ENCODE assay signal across 17 cellular contexts in genomic region chr12:123143753-123144461, GRCh38. TPM values are rescaled to one million over a fixed set of nuclear protein-coding genes. Genes with fewer than 3 reads are reported as not detected.
A peak's percentile ranks its signal among the peaks of the same experiment; 100 is the strongest.
DNase-seq lines count a peak whose midpoint lies in the region; ATAC-seq, FAIRE-seq and TF ChIP-seq lines count a peak whose summit lies in the region.
"Had no signal": no experiment of that assay in that cellular context is flagged by ENCODE, and none has a peak within 500 bp of the region (broad histone marks: within the 10 kb centered on the region; RNA-seq: fewer than 3 reads in every experiment).

No MANE protein-coding gene starts in this region.

- no peak for ATAC-seq in CD4-positive, CD25-positive, alpha-beta regulatory T cell (ENCODE audit: low read depth in 2 of 2)
- ATAC-seq in T-cell (replicated peaks in 1 of 4) = no peak
- no peak for ATAC-seq in left lobe of liver
- ATAC-seq in stimulated activated naive B cell treated with anti-CD40 and anti-IgM and Interleukin-4, amounts not matched to agents 10 μg/mL and 1 μg/mL and 100 μg/mL, for 72 hours (replicated peaks) = no peak
- ATAC-seq in HG03196 (IDR thresholded peaks at IDR 0.05; ENCODE audit: unreplicated experiment) = no peak
- ATAC-seq: activated CD4-positive, alpha-beta T cell treated with anti-CD3 and anti-CD28 coated beads for 36 hours had no signal

- H3K36me3 Mint-ChIP-seq in CD4-positive, CD25-positive, alpha-beta regulatory T cell = peaks cover 8% of the 10 kb centered on the region
- no peaks in the 10 kb centered on the region for H3K36me3 Mint-ChIP-seq in T-cell
- H3K36me3 Mint-ChIP-seq in stimulated activated naive B cell treated with anti-CD40 and anti-IgM and Interleukin-4, amounts not matched to agents 10 μg/mL and 1 μg/mL and 100 μg/mL, for 72 hours = peaks cover 3 to 4% of the 10 kb centered on the region in 2 donors

- no peak for FAIRE-seq in GM19239 (lab: Jason Lieb, UNC)
- FAIRE-seq: endometrium, GM12891, H1 had no signal

- POLR2A ChIA-PET in T-cell (lab: Charles Lee) = no interaction called here

- peak overlapping the region; percentile 20 to 80 (median 75) for H3K27ac Mint-ChIP-seq in CD4-positive, CD25-positive, alpha-beta regulatory T cell
- H3K27ac Mint-ChIP-seq in T-cell = peak overlapping the region; percentile 9 to 24
- peak overlapping the region; percentile 88 for H3K27ac Mint-ChIP-seq in stimulated activated naive B cell treated with anti-CD40 and anti-IgM and Interleukin-4, amounts not matched to agents 10 μg/mL and 1 μg/mL and 100 μg/mL, for 72 hours
- H3K27ac Mint-ChIP-seq: activated CD4-positive, alpha-beta T cell treated with anti-CD3 and anti-CD28 coated beads for 36 hours; activated T-helper 1 cell treated with anti-CD3 and anti-CD28 coated beads, Interleukin-12 subunit alpha, Interleukin-12 subunit beta, Interleukin-2, Interleukin-4 antibody, amounts not matched to agents 30 ng/mL and 10 ng/mL and 1 ng/mL, durations not matched to agents 14 hours and 24 hours and 36 hours had no signal

- H3K27ac ChIP-seq in CD4-positive, CD25-positive, alpha-beta regulatory T cell (ENCODE audit: insufficient read depth, low read length, poor library complexity, severe bottlenecking) = no peak overlapping the region
- H3K27ac ChIP-seq: brain microvascular endothelial cell had no signal

- no peaks in the 10 kb centered on the region for H3K27me3 Mint-ChIP-seq in CD4-positive, CD25-positive, alpha-beta regulatory T cell
- H3K27me3 Mint-ChIP-seq in T-cell = no peaks in the 10 kb centered on the region
- H3K27me3 Mint-ChIP-seq in stimulated activated naive B cell treated with anti-CD40 and anti-IgM and Interleukin-4, amounts not matched to agents 10 μg/mL and 1 μg/mL and 100 μg/mL, for 72 hours = no peaks in the 10 kb centered on the region
- H3K27me3 Mint-ChIP-seq: activated CD4-positive, alpha-beta T cell treated with anti-CD3 and anti-CD28 coated beads for 36 hours had no signal

- in situ Hi-C loops in GM13976 (cut with MboI; ENCODE audit: low sequenced_read_pairs, unreplicated experiment) = no loop called here

- peaks cover 26 to 89% (median 63%) of the 10 kb centered on the region in 4 donors for H3K4me1 Mint-ChIP-seq in CD4-positive, CD25-positive, alpha-beta regulatory T cell
- peaks cover 50 to 70% (median 57%) of the 10 kb centered on the region in 3 donors for H3K4me1 Mint-ChIP-seq in T-cell
- H3K4me1 Mint-ChIP-seq in stimulated activated naive B cell treated with anti-CD40 and anti-IgM and Interleukin-4, amounts not matched to agents 10 μg/mL and 1 μg/mL and 100 μg/mL, for 72 hours = peaks cover 47 to 83% of the 10 kb centered on the region in 2 donors

- no peak for DNase-seq in CD4-positive, CD25-positive, alpha-beta regulatory T cell
- DNase-seq in T-cell (no peak), left lobe of liver (ENCODE audit: low spot score) (peak; percentile 28), NCI-H128 (lab: John Stamatoyannopoulos, UW; ENCODE audit: unreplicated experiment) (no peak), GM19239 (ENCODE audit: insufficient read length, low spot score) (no peak), GM13976 (ENCODE audit: low spot score) (no peak)
- no peak for DNase-seq in stimulated activated naive B cell treated with anti-CD40 and anti-IgM and Interleukin-4, amounts not matched to agents 10 μg/mL and 1 μg/mL and 100 μg/mL, for 72 hours
- DNase-seq: activated CD4-positive, alpha-beta T cell treated with anti-CD3 and anti-CD28 coated beads for 36 hours; AML-193; brain microvascular endothelial cell; kidney glomerular epithelial cell; spleen had no signal

- CTCF ChIA-PET in T-cell (lab: Charles Lee) = interaction anchor here in 1 of 2 donors (0.6 kb wide), 3 partner anchors 94 to 568 kb away, joined by 3 to 4 read pairs (median 3); partner anchors contain the start of gene ATP6V0A2

- TF ChIP-seq CTCF in GM13976 (IDR thresholded peaks at IDR 0.05; ENCODE audit: borderline replicate concordance, control extremely low read depth, extremely low read depth, insufficient read depth, missing control alignments) = no peak

- no peaks in the 10 kb centered on the region for H3K27me3 ChIP-seq in CD4-positive, CD25-positive, alpha-beta regulatory T cell (ENCODE audit: control insufficient read depth, insufficient read depth, low read length)
- H3K27me3 ChIP-seq: brain microvascular endothelial cell, spleen had no signal

- peaks cover 0 to 1% (median 0%) of the 10 kb centered on the region in 7 donors for H3K9me3 Mint-ChIP-seq in CD4-positive, CD25-positive, alpha-beta regulatory T cell
- H3K9me3 Mint-ChIP-seq in T-cell = no peaks in the 10 kb centered on the region
- H3K9me3 Mint-ChIP-seq in stimulated activated naive B cell treated with anti-CD40 and anti-IgM and Interleukin-4, amounts not matched to agents 10 μg/mL and 1 μg/mL and 100 μg/mL, for 72 hours = no peaks in the 10 kb centered on the region
- H3K9me3 Mint-ChIP-seq: activated T-helper 1 cell treated with anti-CD3 and anti-CD28 coated beads, Interleukin-12 subunit alpha, Interleukin-12 subunit beta, Interleukin-2, Interleukin-4 antibody, amounts not matched to agents 30 ng/mL and 10 ng/mL and 1 ng/mL, durations not matched to agents 14 hours and 24 hours and 36 hours had no signal

- peaks cover 25% of the 10 kb centered on the region for H3K4me1 ChIP-seq in CD4-positive, CD25-positive, alpha-beta regulatory T cell (ENCODE audit: control insufficient read depth, insufficient read depth, low read length, poor library complexity, severe bottlenecking)

- H3K36me3 ChIP-seq in CD4-positive, CD25-positive, alpha-beta regulatory T cell (ENCODE audit: control insufficient read depth, insufficient read depth, low read length) = no peaks in the 10 kb centered on the region
- H3K36me3 ChIP-seq: brain microvascular endothelial cell, spleen had no signal

- H3K4me3 Mint-ChIP-seq in CD4-positive, CD25-positive, alpha-beta regulatory T cell = no peak overlapping the region
- no peak overlapping the region for H3K4me3 Mint-ChIP-seq in T-cell
- H3K4me3 Mint-ChIP-seq in stimulated activated naive B cell treated with anti-CD40 and anti-IgM and Interleukin-4, amounts not matched to agents 10 μg/mL and 1 μg/mL and 100 μg/mL, for 72 hours = peak overlapping the region in 1 of 2 donors; percentile 72
- H3K4me3 Mint-ChIP-seq: activated CD4-positive, alpha-beta T cell treated with anti-CD3 and anti-CD28 coated beads for 36 hours; activated T-helper 1 cell treated with anti-CD3 and anti-CD28 coated beads, Interleukin-12 subunit alpha, Interleukin-12 subunit beta, Interleukin-2, Interleukin-4 antibody, amounts not matched to agents 30 ng/mL and 10 ng/mL and 1 ng/mL, durations not matched to agents 14 hours and 24 hours and 36 hours had no signal

- H3K9me3 ChIP-seq in CD4-positive, CD25-positive, alpha-beta regulatory T cell (ENCODE audit: control insufficient read depth in 2 of 2, low read length in 2 of 2) = no peaks in the 10 kb centered on the region
- H3K9me3 ChIP-seq: spleen had no signal

- H3K4me3 ChIP-seq in CD4-positive, CD25-positive, alpha-beta regulatory T cell (ENCODE audit: low read depth, low read length) = no peak overlapping the region
- H3K4me3 ChIP-seq: spleen had no signal

RNA-seq across cellular contexts. Expression of gene PITPNM2, which starts 7.0 kb away (rescaled TPM):
- 57.2 TPM for total RNA-seq in CD4-positive, CD25-positive, alpha-beta regulatory T cell
- 1 to 10 TPM; 2.2 to 4.5 (median 3.9) TPM for polyA plus RNA-seq in CD4-positive, CD25-positive, alpha-beta regulatory T cell
- 10 to 100 TPM; 32.0 to 56.5 (median 34.8) TPM for total RNA-seq in T-cell
- 19.2 TPM for total RNA-seq in left lobe of liver

Comparison
In these comparisons a context has a peak if more than half of its experiments do, and no peak if none do; other contexts are left out.
1. H3K27ac Mint-ChIP-seq: peak in every context shown above with its lines; median percentile 88 in stimulated activated naive B cell treated with anti-CD40 and anti-IgM and Interleukin-4, amounts not matched to agents 10 μg/mL and 1 μg/mL and 100 μg/mL, for 72 hours; 75 in CD4-positive, CD25-positive, alpha-beta regulatory T cell; 16 in T-cell.